1 cellular context compared by ENCODE assay signal in genomic region chr3:195761503-195762248, GRCh38.
TF ChIP-seq lines count a peak whose summit lies in the region.

No MANE protein-coding gene starts in this region.

TF ChIP-seq in H1, 55 proteins besides CTCF, POLR2A, EP300 and RAD21:
- no peak for TF ChIP-seq RXRA (IDR thresholded peaks at IDR 0.05; ENCODE audit: insufficient read depth, low read depth, low read length)
- no peak for TF ChIP-seq MAX (IDR thresholded peaks at IDR 0.05)
- no peak for TF ChIP-seq BCL11A (IDR thresholded peaks at IDR 0.05; ENCODE audit: low read depth in 2 of 2, low read length in 2 of 2)
